In the genomic region with DNA sequence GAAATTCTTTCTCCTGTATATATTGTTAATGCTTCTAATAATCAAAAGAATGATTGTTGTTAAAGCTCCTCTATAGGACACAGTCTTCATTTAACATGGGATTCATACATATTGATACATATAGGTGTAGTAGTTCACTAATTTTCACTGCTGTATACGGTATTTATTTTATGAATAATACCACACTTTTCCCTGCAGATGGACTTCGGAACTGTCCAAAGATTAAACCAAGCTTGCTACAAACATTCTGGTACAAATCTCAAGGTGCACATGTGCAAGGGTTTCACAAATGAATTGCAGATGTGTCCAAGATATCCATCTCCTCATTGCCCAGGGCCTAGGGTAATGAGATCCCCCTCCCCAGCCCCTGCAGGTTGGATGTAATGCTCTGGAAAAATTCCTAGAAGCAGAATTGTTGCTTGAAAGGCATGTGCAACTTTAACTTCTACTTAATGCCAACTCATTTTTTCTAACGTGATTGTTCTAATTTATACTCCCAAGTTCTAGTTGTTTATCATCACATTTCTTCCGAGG, we compare ENCODE assay signal across 20 cellular contexts.
"Had no signal": no experiment of that assay in that cellular context is flagged by ENCODE, and none has a peak within 500 bp of the region (broad histone marks: within the 10 kb centered on the region; RNA-seq: fewer than 3 reads in every experiment).

No MANE protein-coding gene starts in this region.

- H3K27ac ChIP-seq: esophagus squamous epithelium, gastroesophageal sphincter, ovary, thyroid gland, upper lobe of left lung, uterus had no signal

- H3K27me3 ChIP-seq: esophagus squamous epithelium, gastroesophageal sphincter, ovary, thyroid gland, upper lobe of left lung, uterus had no signal

- H3K9me3 ChIP-seq: esophagus squamous epithelium, gastroesophageal sphincter, ovary, thyroid gland, upper lobe of left lung, uterus had no signal

- H3K9me3 Mint-ChIP-seq: dendritic cell treated with granulocyte-macrophage colony-stimulating factor and Interleukin-4, amounts not matched to agents 40 ng/mL and 50 ng/mL, for 4 days; immature natural killer cell; nephron progenitor cell had no signal

- DNase-seq: cerebellar nuclear complex; esophagus squamous epithelium; foreskin fibroblast; glutamatergic neuron; immature natural killer cell; mammary epithelial cell; naive thymus-derived CD4-positive, alpha-beta T cell; nephron progenitor cell; ovary; right cardiac atrium; stimulated activated CD4-positive, alpha-beta T cell treated with anti-CD3 and anti-CD28 coated beads, Interleukin-4, amount 100 ng/mL, for 1 hour; stimulated activated naive CD4-positive, alpha-beta T cell; thyroid gland; upper lobe of left lung; uterus had no signal

- H3K36me3 ChIP-seq: ovary, thyroid gland, uterus had no signal

- H3K4me1 ChIP-seq: thyroid gland, upper lobe of left lung had no signal

- H3K27ac Mint-ChIP-seq: dendritic cell treated with granulocyte-macrophage colony-stimulating factor and Interleukin-4, amounts not matched to agents 40 ng/mL and 50 ng/mL, for 4 days; nephron progenitor cell; progenitor cell of endocrine pancreas had no signal

- H3K27me3 Mint-ChIP-seq: dendritic cell treated with granulocyte-macrophage colony-stimulating factor and Interleukin-4, amounts not matched to agents 40 ng/mL and 50 ng/mL, for 4 days; naive thymus-derived CD4-positive, alpha-beta T cell; progenitor cell of endocrine pancreas had no signal

- H3K4me3 ChIP-seq: esophagus squamous epithelium, gastroesophageal sphincter, ovary, thyroid gland, upper lobe of left lung, uterus had no signal

- FAIRE-seq: colon, keratinocyte had no signal

- H3K4me3 Mint-ChIP-seq: dendritic cell treated with granulocyte-macrophage colony-stimulating factor and Interleukin-4, amounts not matched to agents 40 ng/mL and 50 ng/mL, for 4 days; naive thymus-derived CD4-positive, alpha-beta T cell; nephron progenitor cell had no signal
